ENCODE assay signal across 20 cellular contexts in genomic region chr1:47418122-47418521, GRCh38. TPM values are rescaled to one million over a fixed set of nuclear protein-coding genes. Genes with fewer than 3 reads are reported as not detected.
DNase-seq lines count a peak whose midpoint lies in the region; ATAC-seq and TF ChIP-seq lines count a peak whose summit lies in the region.
"Had no signal": no experiment of that assay in that cellular context is flagged by ENCODE, and none has a peak within 500 bp of the region (broad histone marks: within the 10 kb centered on the region; RNA-seq: fewer than 3 reads in every experiment).

No MANE protein-coding gene starts in this region.

- peaks cover 0 to 2% (median 0%) of the 10 kb centered on the region in 5 donors for H3K9me3 Mint-ChIP-seq in CD8-positive, alpha-beta memory T cell
- no peaks in the 10 kb centered on the region for H3K9me3 Mint-ChIP-seq in WTC11
- H3K9me3 Mint-ChIP-seq in immature natural killer cell: no peaks in the 10 kb centered on the region
- H3K9me3 Mint-ChIP-seq in nephron progenitor cell: peaks cover 14% of the 10 kb centered on the region

- H3K4me2 ChIP-seq in MM.1S (ENCODE audit: low read depth, low read length): no peak overlapping the region

- no peaks in the 10 kb centered on the region for H3K9me3 ChIP-seq in CD8-positive, alpha-beta memory T cell (ENCODE audit: low read length)
- no peaks in the 10 kb centered on the region for H3K9me3 ChIP-seq in MM.1S (replicated peaks; ENCODE audit: insufficient read depth, low read length)

- H4K20me1 ChIP-seq in MM.1S (ENCODE audit: insufficient read depth, low read length): no peaks in the 10 kb centered on the region

- H3K27me3 Mint-ChIP-seq in CD8-positive, alpha-beta memory T cell: peaks cover 23 to 56% of the 10 kb centered on the region in 2 donors
- H3K27me3 Mint-ChIP-seq in WTC11 (ENCODE audit: low read depth) (peaks cover 91% of the 10 kb centered on the region), immature natural killer cell (ENCODE audit: low read depth in 3 of 3) (peaks cover 9 to 27% (median 19%) of the 10 kb centered on the region in 3 donors), nephron progenitor cell (ENCODE audit: low read depth, poor library complexity) (peaks cover 97% of the 10 kb centered on the region)

- H3K4me3 Mint-ChIP-seq in CD8-positive, alpha-beta memory T cell: peak overlapping the region in 6 of 7 donors; percentile 27 to 71 (median 44)
- H3K4me3 Mint-ChIP-seq in WTC11 (peak overlapping the region; percentile 38; the same call in 1 of the 2 replicates), immature natural killer cell (peak overlapping the region in 4 of 5 donors; percentile 47 to 51 (median 50)), nephron progenitor cell (peak overlapping the region; percentile 53)

- peaks cover 5 to 10% (median 7%) of the 10 kb centered on the region in 3 donors for H3K4me1 Mint-ChIP-seq in CD8-positive, alpha-beta memory T cell
- H3K4me1 Mint-ChIP-seq in WTC11 (peaks cover 8% of the 10 kb centered on the region), immature natural killer cell (peaks cover 7 to 9% of the 10 kb centered on the region in 2 donors), nephron progenitor cell (peaks cover 6% of the 10 kb centered on the region)

- peaks cover 0 to 17% (median 0%) of the 10 kb centered on the region in 3 donors for H3K36me3 Mint-ChIP-seq in CD8-positive, alpha-beta memory T cell
- H3K36me3 Mint-ChIP-seq in WTC11 (no peaks in the 10 kb centered on the region), immature natural killer cell (peaks cover 4 to 6% (median 4%) of the 10 kb centered on the region in 3 donors), nephron progenitor cell (ENCODE audit: low read depth) (peaks cover 16% of the 10 kb centered on the region)
- H3K36me3 Mint-ChIP-seq: CD14-positive monocyte had no signal

- no peak overlapping the region for H3K27ac Mint-ChIP-seq in CD8-positive, alpha-beta memory T cell
- H3K27ac Mint-ChIP-seq in WTC11 (no peak overlapping the region), immature natural killer cell (no peak overlapping the region), nephron progenitor cell (no peak overlapping the region)
- H3K27ac Mint-ChIP-seq: CD14-positive monocyte had no signal

- H3K27me3 ChIP-seq in CD8-positive, alpha-beta memory T cell (ENCODE audit: insufficient read depth, low read length, poor library complexity, severe bottlenecking): peaks cover 10% of the 10 kb centered on the region
- H3K27me3 ChIP-seq in MM.1S (replicated peaks; ENCODE audit: insufficient read depth, low read length): no peaks in the 10 kb centered on the region

- no peak for ATAC-seq in WTC11

- H3K27ac ChIP-seq in CD8-positive, alpha-beta memory T cell (ENCODE audit: low read depth, low read length): no peak overlapping the region
- H3K27ac ChIP-seq in MM.1S (ENCODE audit: low read length): no peak overlapping the region

- CTCF ChIA-PET in CD8-positive, alpha-beta memory T cell (lab: Charles Lee): interaction anchor here (0.9 to 2.1 kb wide), 4 partner anchors 14 to 24 kb away, joined by 3 to 8 read pairs (median 4); partner anchors contain the start of gene FOXD2
- CTCF ChIA-PET in WTC11 (lab: Charles Lee): interaction anchor here (2.0 to 8.7 kb wide), 4 partner anchors 14 to 308 kb away, joined by 6 to 109 read pairs (median 14); partner anchors contain the start of gene FOXD2

- no peak for DNase-seq in CD8-positive, alpha-beta memory T cell
- no peak for DNase-seq in WTC11 (ENCODE audit: low spot score)
- DNase-seq in immature natural killer cell: no peak
- no peak for DNase-seq in nephron progenitor cell
- DNase-seq in activated T-cell treated with anti-CD3 and anti-CD28 coated beads, Interleukin-2, amount 50 U/mL, for 48 hours: no peak
- DNase-seq in MM.1S: no peak
- DNase-seq in H4 (ENCODE audit: low spot score): no peak
- no peak for DNase-seq in pons (ENCODE audit: low spot score)
- DNase-seq: DMS53; GDM1; H7; KG1; NCI-H1105; NCI-H146; NCI-H2029; NCI-H524; NCI-H774; NK-92 treated with Interleukin-12 subunit alpha and Interleukin-12 subunit beta, amount 100 ng/mL, for 24 hours; SIG-M5 had no signal

- H3K9ac ChIP-seq in MM.1S (ENCODE audit: low read length): no peak overlapping the region

- no peaks in the 10 kb centered on the region for H3F3A ChIP-seq in MM.1S (ENCODE audit: insufficient read depth, low read length)

- H3K4me1 ChIP-seq in CD8-positive, alpha-beta memory T cell (ENCODE audit: insufficient read depth, low read length): no peaks in the 10 kb centered on the region
- H3K4me1 ChIP-seq in MM.1S (ENCODE audit: low read length): no peaks in the 10 kb centered on the region

- H3K9me2 ChIP-seq in MM.1S (replicated peaks; ENCODE audit: insufficient read depth, low read length): no peaks in the 10 kb centered on the region

- TF ChIP-seq CTCF in WTC11 (IDR thresholded peaks at IDR 0.05) (no peak), nephron progenitor cell (IDR thresholded peaks at IDR 0.05) (no peak), MM.1S (IDR thresholded peaks at IDR 0.05; ENCODE audit: low read length) (no peak)

- H3K79me2 ChIP-seq in MM.1S (ENCODE audit: low read length): no peaks in the 10 kb centered on the region

- no peak overlapping the region for H2AFZ ChIP-seq in MM.1S (ENCODE audit: low read length)

- POLR2A ChIA-PET in CD8-positive, alpha-beta memory T cell (lab: Charles Lee): no interaction called here
- POLR2A ChIA-PET in WTC11 (lab: Charles Lee): no interaction called here

- no peak overlapping the region for H3K4me3 ChIP-seq in CD8-positive, alpha-beta memory T cell (ENCODE audit: low read length)
- H3K4me3 ChIP-seq in MM.1S (ENCODE audit: low read length): no peak overlapping the region

- no peaks in the 10 kb centered on the region for H3K36me3 ChIP-seq in CD8-positive, alpha-beta memory T cell (ENCODE audit: insufficient read depth, low read length)
- no peaks in the 10 kb centered on the region for H3K36me3 ChIP-seq in MM.1S (replicated peaks; ENCODE audit: insufficient read depth, low read length)

TF ChIP-seq in WTC11, 78 proteins besides CTCF, POLR2A, EP300 and RAD21 (continues in another document):
- TF ChIP-seq ZSCAN18 (CRISPR knock-in tag; IDR thresholded peaks at IDR 0.05) (no peak), NFE2L1 (CRISPR knock-in tag; IDR thresholded peaks at IDR 0.05) (no peak)
- TF ChIP-seq, protein P1, sequence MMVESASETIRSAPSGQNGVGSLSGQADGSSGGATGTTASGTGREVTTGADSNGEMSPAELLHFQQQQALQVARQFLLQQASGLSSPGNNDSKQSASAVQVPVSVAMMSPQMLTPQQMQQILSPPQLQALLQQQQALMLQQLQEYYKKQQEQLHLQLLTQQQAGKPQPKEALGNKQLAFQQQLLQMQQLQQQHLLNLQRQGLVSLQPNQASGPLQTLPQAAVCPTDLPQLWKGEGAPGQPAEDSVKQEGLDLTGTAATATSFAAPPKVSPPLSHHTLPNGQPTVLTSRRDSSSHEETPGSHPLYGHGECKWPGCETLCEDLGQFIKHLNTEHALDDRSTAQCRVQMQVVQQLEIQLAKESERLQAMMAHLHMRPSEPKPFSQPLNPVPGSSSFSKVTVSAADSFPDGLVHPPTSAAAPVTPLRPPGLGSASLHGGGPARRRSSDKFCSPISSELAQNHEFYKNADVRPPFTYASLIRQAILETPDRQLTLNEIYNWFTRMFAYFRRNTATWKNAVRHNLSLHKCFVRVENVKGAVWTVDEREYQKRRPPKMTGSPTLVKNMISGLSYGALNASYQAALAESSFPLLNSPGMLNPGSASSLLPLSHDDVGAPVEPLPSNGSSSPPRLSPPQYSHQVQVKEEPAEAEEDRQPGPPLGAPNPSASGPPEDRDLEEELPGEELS (CRISPR knock-in tag; IDR thresholded peaks at IDR 0.05): no peak

RNA-seq across cellular contexts. Expression of gene FOXE3, which starts 2.0 kb away (rescaled TPM):
- total RNA-seq in CD8-positive, alpha-beta memory T cell: not detected
- not detected for polyA plus RNA-seq in CD8-positive, alpha-beta memory T cell
- total RNA-seq in WTC11 (2021): 0.09 TPM in 1 of 3 replicates, not detected in the others
- polyA plus RNA-seq in immature natural killer cell: not detected
- not detected in 2 replicates for total RNA-seq in H4 (2014; rRNA removed; shearing (Covaris generic))
- polyA plus RNA-seq: CD14-positive monocyte had no signal

RNA-seq across cellular contexts. Expression of gene FOXD2, which starts 19.7 kb away (rescaled TPM):
- under 1 TPM; 0.18 to 0.22 TPM for total RNA-seq in CD8-positive, alpha-beta memory T cell
- 0.37 TPM for polyA plus RNA-seq in CD8-positive, alpha-beta memory T cell
- total RNA-seq in WTC11 (2021): 0.05 to 0.07 TPM (median 0.05 TPM) in 3 replicates
- polyA plus RNA-seq in immature natural killer cell: under 1 TPM; 0.03 to 0.40 (median 0.26) TPM
- total RNA-seq in H4 (2014; rRNA removed; shearing (Covaris generic)): 0.52 and 1.5 TPM in 2 replicates
